In genomic region chr11:76329084-76329648, GRCh38 we compare ENCODE assay signal across 12 cellular contexts. TPM values are rescaled to one million over a fixed set of nuclear protein-coding genes. Genes with fewer than 3 reads are reported as not detected.
DNase-seq lines count a peak whose midpoint lies in the region; ATAC-seq and TF ChIP-seq lines count a peak whose summit lies in the region.
"Had no signal": no experiment of that assay in that cellular context is flagged by ENCODE, and none has a peak within 500 bp of the region (broad histone marks: within the 10 kb centered on the region; RNA-seq: fewer than 3 reads in every experiment).

No MANE protein-coding gene starts in this region.

- 74 to 77% methylated on average over 7 of the region's 8 CpGs for WGBS in esophagus squamous epithelium, 2 donors

- H3K36me3 Mint-ChIP-seq in WTC11 = peaks cover 5% of the 10 kb centered on the region

- no peaks in the 10 kb centered on the region for H3K9me3 ChIP-seq in esophagus squamous epithelium

- peaks cover 0 to 5% (median 0%) of the 10 kb centered on the region in 4 donors for H3K27me3 ChIP-seq in esophagus squamous epithelium

- TF ChIP-seq CTCF in WTC11 (IDR thresholded peaks at IDR 0.05) (no peak), esophagus squamous epithelium (IDR thresholded peaks at IDR 0.05) (no peak)

- intact Hi-C loops in esophagus squamous epithelium (cut with DNase I) = no loop called here

- CTCF ChIA-PET in WTC11 (lab: Charles Lee) = interaction anchor here (3.8 to 4.2 kb wide), 2 partner anchors 10 to 121 kb away, joined by 12 to 29 read pairs; no protein-coding TSS in a partner anchor

- no peak overlapping the region for H3K27ac ChIP-seq in esophagus squamous epithelium
- H3K27ac ChIP-seq: parathyroid adenoma, WERI-Rb-1 had no signal

- peaks cover 12% of the 10 kb centered on the region for H3K9me3 Mint-ChIP-seq in WTC11

- DNase-seq in CD1c-positive myeloid dendritic cell (ENCODE audit: extremely low spot score) (peak; percentile 2), WTC11 (ENCODE audit: low spot score) (peak; percentile 22), hepatic stellate cell (ENCODE audit: low spot score) (peak; percentile 41), myocyte (ENCODE audit: low read depth) (peak; percentile 9), esophagus squamous epithelium (lab: John Stamatoyannopoulos, UW) (no peak), DMS53 (lab: John Stamatoyannopoulos, UW) (no peak), DMS53 treated with DMSO at 0.1 percent for 48 hours (lab: John Stamatoyannopoulos, UW; ENCODE audit: unreplicated experiment) (no peak), hippocampal formation (lab: John Stamatoyannopoulos, UW) (no peak)
- DNase-seq: activated naive CD4-positive, alpha-beta T cell treated with anti-CD3 and anti-CD28 coated beads, Interleukin-2, amount 10 ng/mL, durations not matched to agents 7 days and 5 days; caudate nucleus; WERI-Rb-1 had no signal

- POLR2A ChIA-PET in WTC11 (lab: Charles Lee) = interaction anchor here (0.7 kb wide), 1 partner anchor 22 kb away, joined by 3 read pairs; no protein-coding TSS in a partner anchor

- peaks cover 4% of the 10 kb centered on the region for H3K27me3 Mint-ChIP-seq in WTC11 (ENCODE audit: low read depth)

- H3K36me3 ChIP-seq in esophagus squamous epithelium = no peaks in the 10 kb centered on the region
- H3K36me3 ChIP-seq: WERI-Rb-1 had no signal

- TF ChIP-seq POLR2A in esophagus squamous epithelium (IDR thresholded peaks at IDR 0.05) = no peak

- peaks cover 11% of the 10 kb centered on the region for H3K4me1 Mint-ChIP-seq in WTC11
- H3K4me1 Mint-ChIP-seq: activated naive CD4-positive, alpha-beta T cell treated with anti-CD3 and anti-CD28 coated beads, Interleukin-2, amount 10 ng/mL, durations not matched to agents 7 days and 5 days had no signal

- no peak overlapping the region for H3K4me3 ChIP-seq in esophagus squamous epithelium

- peak; percentile 79 for ATAC-seq in WTC11

- H3K27ac Mint-ChIP-seq in WTC11 = no peak overlapping the region
- H3K27ac Mint-ChIP-seq: activated naive CD4-positive, alpha-beta T cell treated with anti-CD3 and anti-CD28 coated beads, Interleukin-2, amount 10 ng/mL, durations not matched to agents 7 days and 5 days had no signal

- no peaks in the 10 kb centered on the region for H3K4me1 ChIP-seq in esophagus squamous epithelium
- H3K4me1 ChIP-seq: parathyroid adenoma had no signal

- no peak overlapping the region for H3K4me3 Mint-ChIP-seq in WTC11
- H3K4me3 Mint-ChIP-seq: activated naive CD4-positive, alpha-beta T cell treated with anti-CD3 and anti-CD28 coated beads, Interleukin-2, amount 10 ng/mL, durations not matched to agents 7 days and 5 days had no signal

TF ChIP-seq in WTC11, 78 proteins besides CTCF, POLR2A, EP300 and RAD21:
- TF ChIP-seq NFE2L1 (CRISPR knock-in tag; IDR thresholded peaks at IDR 0.05) (no peak), JUN (CRISPR knock-in tag; IDR thresholded peaks at IDR 0.05) (no peak), AR (CRISPR knock-in tag; IDR thresholded peaks at IDR 0.05) (no peak), ESRRA (CRISPR knock-in tag; IDR thresholded peaks at IDR 0.05; ENCODE audit: borderline replicate concordance) (no peak), TCF7 (CRISPR knock-in tag; IDR thresholded peaks at IDR 0.05; ENCODE audit: low read depth) (no peak), GRHL2 (CRISPR knock-in tag; IDR thresholded peaks at IDR 0.05; ENCODE audit: insufficient replicate concordance, severe bottlenecking) (no peak), CREB1 (CRISPR knock-in tag; IDR thresholded peaks at IDR 0.05) (no peak), HMGA2 (CRISPR knock-in tag; IDR thresholded peaks at IDR 0.05) (no peak), ZBTB43 (CRISPR knock-in tag; IDR thresholded peaks at IDR 0.05) (no peak), FOXJ3 (CRISPR knock-in tag; IDR thresholded peaks at IDR 0.05; ENCODE audit: borderline replicate concordance) (no peak), AFF4 (CRISPR knock-in tag; IDR thresholded peaks at IDR 0.05; ENCODE audit: borderline replicate concordance) (no peak), OVOL2 (CRISPR knock-in tag; IDR thresholded peaks at IDR 0.05; ENCODE audit: borderline replicate concordance) (no peak), GABPB1 (CRISPR knock-in tag; IDR thresholded peaks at IDR 0.05) (no peak), MLX (CRISPR knock-in tag; IDR thresholded peaks at IDR 0.05) (no peak), PRRX2 (CRISPR knock-in tag; IDR thresholded peaks at IDR 0.05) (no peak), ERG (CRISPR knock-in tag; IDR thresholded peaks at IDR 0.05) (no peak)

RNA-seq across cellular contexts. Expression of gene THAP12, which starts 51.8 kb away (rescaled TPM):
- total RNA-seq in WTC11 (2021) = 26.9 to 27.6 TPM (median 27.4 TPM) in 3 replicates
- 25.9 and 30.4 TPM in 2 replicates for total RNA-seq in myocyte
- polyA plus RNA-seq in myocyte (2012) = 10.4 TPM
- total RNA-seq in esophagus squamous epithelium = 10 to 100 TPM in 3 of 4 donors, 1 to 10 TPM in 1; 6.4 to 26.9 (median 17.4) TPM

RNA-seq across cellular contexts. Expression of gene GVQW3, which starts 52.0 kb away (rescaled TPM):
- total RNA-seq in WTC11 (2021) (7.0 to 8.1 TPM (median 7.7 TPM) in 3 replicates), myocyte (2.3 and 2.4 TPM in 2 replicates), esophagus squamous epithelium (under 1 TPM in 3 of 4 donors, not detected in 1; 0.15 to 0.95 (median 0.31) TPM)
- 1.2 TPM for polyA plus RNA-seq in myocyte (2012)

Comparison
In these comparisons a context has a peak if more than half of its experiments do, and no peak if none do; other contexts are left out.
1. DNase-seq: peak in CD1c-positive myeloid dendritic cell (single experiment), WTC11 (single experiment), hepatic stellate cell (single experiment) and myocyte (single experiment); none in esophagus squamous epithelium (single experiment), DMS53 (single experiment), DMS53 treated with DMSO at 0.1 percent for 48 hours (single experiment) and hippocampal formation (0 of 2).